Comparison of ENCODE assay signal across 9 cellular contexts in the genomic region with DNA sequence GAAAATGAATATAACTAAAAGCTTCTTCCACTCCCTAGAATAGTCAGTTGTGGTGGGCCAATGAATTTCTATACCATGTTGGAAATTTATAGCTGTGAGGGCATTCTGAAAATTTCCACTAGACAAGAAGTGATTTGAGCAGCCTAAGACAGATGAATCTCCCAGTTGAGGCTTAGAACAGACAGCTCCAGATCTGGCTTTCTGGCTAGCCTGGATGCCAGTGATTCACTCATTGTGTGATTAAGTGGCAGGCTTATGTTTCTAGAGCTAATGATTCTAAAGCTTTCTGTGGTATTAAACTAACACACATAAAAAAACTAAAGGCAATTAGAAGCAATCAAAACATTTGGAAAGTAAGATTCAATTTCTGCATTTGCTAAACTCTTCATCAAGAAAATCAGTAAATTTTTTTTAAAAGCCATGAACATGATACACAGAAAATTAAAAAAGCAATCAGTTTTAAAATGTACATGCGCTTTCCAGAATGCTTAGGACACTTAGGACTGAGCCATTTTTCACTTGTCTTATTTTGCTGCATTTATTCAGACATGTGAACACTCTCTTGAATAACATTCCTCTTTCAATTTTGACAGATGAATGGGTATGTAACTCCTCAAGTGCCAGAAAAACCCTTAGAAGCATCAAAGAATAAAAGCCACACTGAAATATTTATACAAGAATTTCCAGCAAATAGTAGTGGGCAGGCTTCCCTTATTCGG.
DNase-seq lines count a peak whose midpoint lies in the region; ATAC-seq and TF ChIP-seq lines count a peak whose summit lies in the region.
"Had no signal": no experiment of that assay in that cellular context is flagged by ENCODE, and none has a peak within 500 bp of the region (broad histone marks: within the 10 kb centered on the region; RNA-seq: fewer than 3 reads in every experiment).

No MANE protein-coding gene starts in this region.

- H3K9me2 ChIP-seq in SK-N-SH, result no peaks in the 10 kb centered on the region

- H3K36me3 ChIP-seq in SK-N-SH (replicated peaks in 1 of 2; ENCODE audit: control insufficient read depth in 1 of 2, insufficient read depth in 2 of 2, low read length in 1 of 2) (no peaks in the 10 kb centered on the region), ovary (no peaks in the 10 kb centered on the region)

- no peaks in the 10 kb centered on the region for H3K9me3 ChIP-seq in SK-N-SH
- H3K9me3 ChIP-seq in ovary, result no peaks in the 10 kb centered on the region

- CTCF ChIA-PET in SK-N-SH (lab: Yijun Ruan, JAX), result interaction anchor here (1.6 kb wide), 1 partner anchor 10 kb away, joined by 5 read pairs; no protein-coding TSS in a partner anchor

- no peaks in the 10 kb centered on the region for H3K27me3 ChIP-seq in SK-N-SH (ENCODE audit: insufficient read depth)
- H3K27me3 ChIP-seq in ovary, result no peaks in the 10 kb centered on the region

- ATAC-seq in activated T-cell treated with anti-CD3 and anti-CD28 coated beads, Interleukin-2, amount 50 U/mL, for 72 hours (replicated peaks in 1 of 2), result no peak
- no peak for ATAC-seq in GM19467 (IDR thresholded peaks at IDR 0.05; ENCODE audit: unreplicated experiment)
- no peak for ATAC-seq in HG03442 (IDR thresholded peaks at IDR 0.05; ENCODE audit: unreplicated experiment)

- no peaks in the 10 kb centered on the region for H4K20me1 ChIP-seq in SK-N-SH (ENCODE audit: insufficient read depth)

- H3K9ac ChIP-seq in SK-N-SH, result no peak overlapping the region

- H3K4me3 ChIP-seq in SK-N-SH (ENCODE audit: low read depth in 2 of 2, low read length in 1 of 2) (peak overlapping the region in 1 of 2 experiments; percentile 7; a peak in 1 of 4 replicates), ovary (no peak overlapping the region)

- peaks cover 0 to 4% of the 10 kb centered on the region in 2 donors for H3K36me3 Mint-ChIP-seq in activated T-cell treated with anti-CD3 and anti-CD28 coated beads, Interleukin-2, amount 50 U/mL, for 72 hours (ENCODE audit: insufficient read depth in 2 of 2)

- H3K4me1 ChIP-seq in SK-N-SH (ENCODE audit: control insufficient read depth in 1 of 2, insufficient read depth in 2 of 2, low read depth in 1 of 2, low read length in 1 of 2), result no peaks in the 10 kb centered on the region; a peak in 1 of 4 replicates
- H3K4me1 ChIP-seq in ovary (ENCODE audit: insufficient read depth), result no peaks in the 10 kb centered on the region

- H3K4me2 ChIP-seq in SK-N-SH, result peak overlapping the region; percentile 25

- H3K4me3 Mint-ChIP-seq in activated T-cell treated with anti-CD3 and anti-CD28 coated beads, Interleukin-2, amount 50 U/mL, for 72 hours, result peak overlapping the region; percentile 63 to 81

- DNase-seq in activated T-cell treated with anti-CD3 and anti-CD28 coated beads, Interleukin-2, amount 50 U/mL, for 72 hours, result no peak
- DNase-seq in activated T-cell treated with anti-CD3 and anti-CD28 coated beads for 4 hours (no peak), SK-N-SH (no peak), fibroblast of peridontal ligament (ENCODE audit: extremely low read depth) (peak; percentile 21), substantia nigra (lab: John Stamatoyannopoulos, UW) (peak in 3 of 49 donors; percentile 3 to 13 (median 5)), ovary (no peak)
- DNase-seq: mesendoderm had no signal

- intact Hi-C loops in ovary (cut with DNase I), result no loop called here

- H3K27ac Mint-ChIP-seq in activated T-cell treated with anti-CD3 and anti-CD28 coated beads, Interleukin-2, amount 50 U/mL, for 72 hours, result peak overlapping the region; percentile 68

- H3F3A ChIP-seq in SK-N-SH (replicated peaks; ENCODE audit: insufficient read depth), result no peaks in the 10 kb centered on the region

- POLR2A ChIA-PET in SK-N-SH (lab: Yijun Ruan, JAX), result no interaction called here

- WGBS in SK-N-SH (ENCODE audit: low lambda C conversion rate), result 78% methylated on average over 2 of the region's 2 CpGs
- WGBS in ovary, 3 donors, result 56 to 67% (median 56%) methylated on average over 2 of the region's 2 CpGs

- H3K4me1 Mint-ChIP-seq in activated T-cell treated with anti-CD3 and anti-CD28 coated beads, Interleukin-2, amount 50 U/mL, for 72 hours (ENCODE audit: low read depth), result peaks cover 32% of the 10 kb centered on the region

- peak overlapping the region; percentile 80 for H2AFZ ChIP-seq in SK-N-SH (ENCODE audit: low read depth)

- TF ChIP-seq POLR2A in ovary (IDR thresholded peaks at IDR 0.05), result no peak

- TF ChIP-seq RAD21 in SK-N-SH (IDR thresholded peaks at IDR 0.05; ENCODE audit: low read length), result no peak

- no peak for TF ChIP-seq CTCF in SK-N-SH (IDR thresholded peaks at IDR 0.05)
- no peak for TF ChIP-seq CTCF in ovary (IDR thresholded peaks at IDR 0.05)

- H3K9me3 Mint-ChIP-seq in activated T-cell treated with anti-CD3 and anti-CD28 coated beads, Interleukin-2, amount 50 U/mL, for 72 hours, result peaks cover 0 to 3% of the 10 kb centered on the region in 2 donors

- H3K27ac ChIP-seq in SK-N-SH (ENCODE audit: low read depth in 2 of 2, low read length in 1 of 2) (no peak overlapping the region), substantia nigra (ENCODE audit: low read depth, low read length, poor library complexity, severe bottlenecking) (peak overlapping the region; percentile 29), ovary (no peak overlapping the region)

- no peaks in the 10 kb centered on the region for H3K79me2 ChIP-seq in SK-N-SH (ENCODE audit: insufficient read depth)

- TF ChIP-seq EP300 in SK-N-SH (IDR thresholded peaks at IDR 0.05; ENCODE audit: borderline replicate concordance in 1 of 2, low read depth in 1 of 2, low read length in 1 of 2) (no peak), ovary (IDR thresholded peaks at IDR 0.05) (no peak)

- H3K27me3 Mint-ChIP-seq in activated T-cell treated with anti-CD3 and anti-CD28 coated beads, Interleukin-2, amount 50 U/mL, for 72 hours (ENCODE audit: low read depth), result no peaks in the 10 kb centered on the region

TF ChIP-seq in SK-N-SH, 30 proteins besides CTCF, POLR2A, EP300 and RAD21:
- TF ChIP-seq, protein P1, sequence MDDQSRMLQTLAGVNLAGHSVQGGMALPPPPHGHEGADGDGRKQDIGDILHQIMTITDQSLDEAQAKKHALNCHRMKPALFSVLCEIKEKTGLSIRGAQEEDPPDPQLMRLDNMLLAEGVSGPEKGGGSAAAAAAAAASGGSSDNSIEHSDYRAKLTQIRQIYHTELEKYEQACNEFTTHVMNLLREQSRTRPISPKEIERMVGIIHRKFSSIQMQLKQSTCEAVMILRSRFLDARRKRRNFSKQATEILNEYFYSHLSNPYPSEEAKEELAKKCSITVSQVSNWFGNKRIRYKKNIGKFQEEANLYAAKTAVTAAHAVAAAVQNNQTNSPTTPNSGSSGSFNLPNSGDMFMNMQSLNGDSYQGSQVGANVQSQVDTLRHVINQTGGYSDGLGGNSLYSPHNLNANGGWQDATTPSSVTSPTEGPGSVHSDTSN (IDR thresholded peaks at IDR 0.05), result 0 out of 2 replicates have a peak, but pooled peaks have one; percentile 21
- TF ChIP-seq, protein P2, sequence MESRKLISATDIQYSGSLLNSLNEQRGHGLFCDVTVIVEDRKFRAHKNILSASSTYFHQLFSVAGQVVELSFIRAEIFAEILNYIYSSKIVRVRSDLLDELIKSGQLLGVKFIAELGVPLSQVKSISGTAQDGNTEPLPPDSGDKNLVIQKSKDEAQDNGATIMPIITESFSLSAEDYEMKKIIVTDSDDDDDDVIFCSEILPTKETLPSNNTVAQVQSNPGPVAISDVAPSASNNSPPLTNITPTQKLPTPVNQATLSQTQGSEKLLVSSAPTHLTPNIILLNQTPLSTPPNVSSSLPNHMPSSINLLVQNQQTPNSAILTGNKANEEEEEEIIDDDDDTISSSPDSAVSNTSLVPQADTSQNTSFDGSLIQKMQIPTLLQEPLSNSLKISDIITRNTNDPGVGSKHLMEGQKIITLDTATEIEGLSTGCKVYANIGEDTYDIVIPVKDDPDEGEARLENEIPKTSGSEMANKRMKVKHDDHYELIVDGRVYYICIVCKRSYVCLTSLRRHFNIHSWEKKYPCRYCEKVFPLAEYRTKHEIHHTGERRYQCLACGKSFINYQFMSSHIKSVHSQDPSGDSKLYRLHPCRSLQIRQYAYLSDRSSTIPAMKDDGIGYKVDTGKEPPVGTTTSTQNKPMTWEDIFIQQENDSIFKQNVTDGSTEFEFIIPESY (IDR thresholded peaks at IDR 0.05; ENCODE audit: borderline replicate concordance, low read depth), result no peak
TF ChIP-seq in SK-N-SH: peak in this region for 1.
